In genomic region chr10:59905066-59905734, GRCh38 we compare ENCODE assay signal across 8 cellular contexts. TPM values are rescaled to one million over a fixed set of nuclear protein-coding genes. Genes with fewer than 3 reads are reported as not detected.
A peak's percentile ranks its signal among the peaks of the same experiment; 100 is the strongest.
DNase-seq lines count a peak whose midpoint lies in the region; ATAC-seq and TF ChIP-seq lines count a peak whose summit lies in the region.

No MANE protein-coding gene starts in this region.

- peaks cover 10% of the 10 kb centered on the region for H3K36me3 Mint-ChIP-seq in central memory CD8-positive, alpha-beta T cell (ENCODE audit: insufficient read depth)

- peak overlapping the region; percentile 94 for H3K4me3 ChIP-seq in AG10803 (ENCODE audit: low read length)

- H3K27ac Mint-ChIP-seq in central memory CD8-positive, alpha-beta T cell (ENCODE audit: low read depth) = peak overlapping the region; percentile 91

- no peaks in the 10 kb centered on the region for H3K27me3 Mint-ChIP-seq in central memory CD8-positive, alpha-beta T cell

- TF ChIP-seq CTCF in AG10803 (conservative IDR thresholded peaks at IDR 0.05; ENCODE audit: low read length) = no peak

- peak overlapping the region; percentile 97 for H3K4me3 Mint-ChIP-seq in central memory CD8-positive, alpha-beta T cell

- peaks cover 72% of the 10 kb centered on the region for H3K4me1 Mint-ChIP-seq in central memory CD8-positive, alpha-beta T cell

- DNase-seq in AG10803 (ENCODE audit: low read depth) (no peak), RPMI8226 (peak; percentile 16), left lobe of liver (ENCODE audit: low spot score) (no peak), DMS114 treated with DMSO at 0.1 percent for 48 hours (lab: John Stamatoyannopoulos, UW; ENCODE audit: unreplicated experiment) (no peak)
- DNase-seq in central memory CD8-positive, alpha-beta T cell (ENCODE audit: low spot score in 2 of 2) = no peak
- peak in 2 of 3 donors; percentile 37 for DNase-seq in stimulated activated CD4-positive, alpha-beta T cell treated with anti-CD3 and anti-CD28 coated beads, TNF-alpha, amount 100 ng/mL, for 48 hours (ENCODE audit: low read depth in 3 of 3)

- H3K9me3 Mint-ChIP-seq in central memory CD8-positive, alpha-beta T cell = no peaks in the 10 kb centered on the region

- ATAC-seq in GM18520 (IDR thresholded peaks at IDR 0.05; ENCODE audit: unreplicated experiment) = peak; percentile 45
- peak; percentile 29 for ATAC-seq in HG02970 (IDR thresholded peaks at IDR 0.05; ENCODE audit: low FRiP score, unreplicated experiment)
- ATAC-seq in central memory CD8-positive, alpha-beta T cell (replicated peaks; ENCODE audit: extremely low read depth, poor library complexity, severe bottlenecking) = no peak
- ATAC-seq in left lobe of liver = peak; percentile 12

RNA-seq across cellular contexts. Expression of gene CCDC6, which starts 1.2 kb away (rescaled TPM):
- 8.4 TPM for total RNA-seq in left lobe of liver

Comparison
In these comparisons a context has a peak if more than half of its experiments do, and no peak if none do; other contexts are left out.
1. DNase-seq: peak in RPMI8226 (single experiment) and stimulated activated CD4-positive, alpha-beta T cell treated with anti-CD3 and anti-CD28 coated beads, TNF-alpha, amount 100 ng/mL, for 48 hours (2 of 3); none in AG10803 (single experiment), central memory CD8-positive, alpha-beta T cell (0 of 2), left lobe of liver (single experiment) and DMS114 treated with DMSO at 0.1 percent for 48 hours (single experiment).